ENCODE assay signal across 2 cellular contexts in genomic region chr4:8350841-8351461, GRCh38.
TF ChIP-seq lines count a peak whose summit lies in the region.

No MANE protein-coding gene starts in this region.

TF ChIP-seq in SK-N-SH, 30 proteins besides CTCF, POLR2A, EP300 and RAD21 (continued from another document):
- no peak for TF ChIP-seq NFIC (IDR thresholded peaks at IDR 0.05; ENCODE audit: borderline replicate concordance)
- TF ChIP-seq YY1 (IDR thresholded peaks at IDR 0.05; ENCODE audit: low read depth), result no peak
- TF ChIP-seq USF1 (IDR thresholded peaks at IDR 0.05; ENCODE audit: borderline replicate concordance, low read depth), result no peak
- no peak for TF ChIP-seq USF2 (IDR thresholded peaks at IDR 0.05; ENCODE audit: borderline replicate concordance, low read depth, low read length)
- TF ChIP-seq TAF1 (IDR thresholded peaks at IDR 0.05; ENCODE audit: borderline replicate concordance, low read depth, low read length), result no peak

TF ChIP-seq in SK-N-SH treated with all-trans-retinoic acid at 6 μM for 48 hours, 23 proteins besides CTCF, POLR2A, EP300 and RAD21 (continued from another document):
- TF ChIP-seq ZC3H10 (CRISPR knock-in tag; IDR thresholded peaks at IDR 0.05) (no peak), ZFP30 (CRISPR knock-in tag; IDR thresholded peaks at IDR 0.05) (no peak), BACH2 (CRISPR knock-in tag; IDR thresholded peaks at IDR 0.05; ENCODE audit: borderline replicate concordance) (no peak), CSDC2 (CRISPR knock-in tag; IDR thresholded peaks at IDR 0.05) (no peak), SNAI2 (CRISPR knock-in tag; IDR thresholded peaks at IDR 0.05) (no peak)
